15 cellular contexts compared by ENCODE assay signal in the genomic region with DNA sequence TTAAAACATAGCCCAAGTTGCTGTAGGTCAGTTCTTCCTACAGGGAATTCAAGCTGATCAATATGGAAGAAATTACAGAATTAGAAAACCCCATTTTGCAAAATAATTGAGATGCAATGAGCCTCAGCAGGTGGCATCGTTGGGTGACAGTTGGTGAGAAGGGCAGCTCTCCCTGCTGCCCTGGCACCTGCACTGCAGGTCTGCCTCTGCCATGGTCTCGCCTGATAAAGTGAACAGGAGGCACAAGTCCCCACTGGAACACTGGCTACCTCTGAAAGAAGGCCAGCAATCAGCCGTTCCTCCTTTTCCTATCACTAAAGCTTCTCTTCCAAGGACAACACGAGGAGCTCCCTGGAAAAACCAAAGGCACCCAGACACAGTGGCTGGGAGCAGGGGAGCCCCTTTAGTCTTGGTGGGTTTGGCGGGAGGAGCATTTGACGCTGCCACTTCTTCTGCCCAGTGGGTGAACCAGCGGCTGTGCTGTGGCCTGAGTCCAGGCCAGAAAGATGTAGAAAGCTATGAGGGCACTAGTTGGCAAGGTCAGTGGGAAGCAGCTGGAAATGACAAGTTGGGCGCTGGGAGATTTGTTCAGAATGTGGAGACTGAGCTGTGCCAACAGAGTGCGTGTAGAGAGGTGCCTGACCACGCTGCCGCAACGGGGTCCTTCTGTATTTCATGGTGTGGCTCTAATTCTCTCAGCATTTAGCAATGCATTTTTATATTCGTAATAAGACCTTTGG.
"Had no signal": no experiment of that assay in that cellular context is flagged by ENCODE, and none has a peak within 500 bp of the region (broad histone marks: within the 10 kb centered on the region; RNA-seq: fewer than 3 reads in every experiment).

No MANE protein-coding gene starts in this region.

- H3K36me3 Mint-ChIP-seq: activated naive CD8-positive, alpha-beta T cell treated with anti-CD3 and anti-CD28 coated beads, Interleukin-2, amount 10 ng/mL, durations not matched to agents 7 days and 5 days; stimulated activated memory B cell treated with anti-CD40 and anti-IgM and Interleukin-4, amounts not matched to agents 10 μg/mL and 1 μg/mL and 100 μg/mL, for 72 hours; T-cell had no signal

- H3K27me3 ChIP-seq: breast epithelium, transverse colon had no signal

- H3K79me2 ChIP-seq: parathyroid adenoma had no signal

- H3K27ac ChIP-seq: breast epithelium, esophagus squamous epithelium, parathyroid adenoma, transverse colon, WERI-Rb-1 had no signal

- H3K36me3 ChIP-seq: breast epithelium, esophagus squamous epithelium, transverse colon, WERI-Rb-1 had no signal

- H3K27ac Mint-ChIP-seq: activated CD8-positive, alpha-beta T cell treated with anti-CD3 and anti-CD28 coated beads, Interleukin-2, amount 10 ng/mL, durations not matched to agents 7 days and 5 days; activated naive CD8-positive, alpha-beta T cell treated with anti-CD3 and anti-CD28 coated beads, Interleukin-2, amount 10 ng/mL, durations not matched to agents 7 days and 5 days; stimulated activated memory B cell treated with anti-CD40 and anti-IgM and Interleukin-4, amounts not matched to agents 10 μg/mL and 1 μg/mL and 100 μg/mL, for 72 hours; T-cell had no signal

- H3K4me3 Mint-ChIP-seq: activated CD8-positive, alpha-beta T cell treated with anti-CD3 and anti-CD28 coated beads, Interleukin-2, amount 10 ng/mL, durations not matched to agents 7 days and 5 days; activated naive CD8-positive, alpha-beta T cell treated with anti-CD3 and anti-CD28 coated beads, Interleukin-2, amount 10 ng/mL, durations not matched to agents 7 days and 5 days; neural crest cell; stimulated activated memory B cell treated with anti-CD40 and anti-IgM and Interleukin-4, amounts not matched to agents 10 μg/mL and 1 μg/mL and 100 μg/mL, for 72 hours; T-cell had no signal

- H2AFZ ChIP-seq: parathyroid adenoma had no signal

- DNase-seq: activated CD4-positive, alpha-beta T cell treated with anti-CD3 and anti-CD28 coated beads for 4 hours; activated CD8-positive, alpha-beta memory T cell treated with anti-CD3 and anti-CD28 coated beads, Interleukin-2, amount 50 U/mL, for 48 hours; activated CD8-positive, alpha-beta T cell treated with anti-CD3 and anti-CD28 coated beads, Interleukin-2, amount 10 ng/mL, durations not matched to agents 7 days and 5 days; activated naive CD8-positive, alpha-beta T cell treated with anti-CD3 and anti-CD28 coated beads, Interleukin-2, amount 10 ng/mL, durations not matched to agents 7 days and 5 days; esophagus squamous epithelium; foreskin fibroblast; mesenchymal stem cell; T-cell; transverse colon; WERI-Rb-1 had no signal

- H3K9me3 Mint-ChIP-seq: activated naive CD8-positive, alpha-beta T cell treated with anti-CD3 and anti-CD28 coated beads, Interleukin-2, amount 10 ng/mL, durations not matched to agents 7 days and 5 days; neural crest cell; stimulated activated memory B cell treated with anti-CD40 and anti-IgM and Interleukin-4, amounts not matched to agents 10 μg/mL and 1 μg/mL and 100 μg/mL, for 72 hours; T-cell had no signal

- H3K9ac ChIP-seq: parathyroid adenoma had no signal

- H3K4me1 ChIP-seq: breast epithelium, parathyroid adenoma had no signal

- ATAC-seq: activated CD8-positive, alpha-beta T cell treated with anti-CD3 and anti-CD28 coated beads, Interleukin-2, amount 10 ng/mL, durations not matched to agents 7 days and 5 days; stimulated activated memory B cell treated with anti-CD40 and anti-IgM and Interleukin-4, amounts not matched to agents 10 μg/mL and 1 μg/mL and 100 μg/mL, for 72 hours; T-cell had no signal

- H3K4me2 ChIP-seq: smooth muscle cell had no signal

- H3K4me1 Mint-ChIP-seq: stimulated activated memory B cell treated with anti-CD40 and anti-IgM and Interleukin-4, amounts not matched to agents 10 μg/mL and 1 μg/mL and 100 μg/mL, for 72 hours had no signal

- H3K9me3 ChIP-seq: breast epithelium, esophagus squamous epithelium, transverse colon had no signal

- H3K4me3 ChIP-seq: breast epithelium, esophagus squamous epithelium, smooth muscle cell, transverse colon had no signal
